In genomic region chr11:43360361-43361032, GRCh38 we compare ENCODE assay signal across 9 cellular contexts. TPM values are rescaled to one million over a fixed set of nuclear protein-coding genes. Genes with fewer than 3 reads are reported as not detected.
DNase-seq lines count a peak whose midpoint lies in the region; ATAC-seq and TF ChIP-seq lines count a peak whose summit lies in the region.
"Had no signal": no experiment of that assay in that cellular context is flagged by ENCODE, and none has a peak within 500 bp of the region (broad histone marks: within the 10 kb centered on the region; RNA-seq: fewer than 3 reads in every experiment).

No MANE protein-coding gene starts in this region.

- no peaks in the 10 kb centered on the region for H3K27me3 Mint-ChIP-seq in activated CD4-positive, alpha-beta T cell treated with anti-CD3 and anti-CD28 coated beads for 36 hours

- no peak for TF ChIP-seq POLR2A in uterus (IDR thresholded peaks at IDR 0.05)
- no peak for TF ChIP-seq POLR2A in Peyer's patch (IDR thresholded peaks at IDR 0.05)

- H3K27me3 ChIP-seq in PC-9 (ENCODE audit: insufficient read depth, low read depth) (no peaks in the 10 kb centered on the region), skeletal muscle tissue (ENCODE audit: control insufficient read depth in 3 of 3, insufficient read depth in 3 of 3, low read length in 3 of 3) (no peaks in the 10 kb centered on the region), uterus (no peaks in the 10 kb centered on the region), Peyer's patch (no peaks in the 10 kb centered on the region)

- intact Hi-C loops in activated CD4-positive, alpha-beta T cell treated with anti-CD3 and anti-CD28 coated beads for 36 hours (cut with DNase I, micrococcal nuclease), result no loop called here
- intact Hi-C loops in PC-9 (cut with micrococcal nuclease; ENCODE audit: unreplicated experiment) (no loop called here), uterus (cut with DNase I; ENCODE audit: low total_unique reads) (no loop called here)

- POLR2A ChIA-PET in activated CD4-positive, alpha-beta T cell treated with anti-CD3 and anti-CD28 coated beads for 36 hours (lab: Charles Lee), result interaction anchor here (1.1 kb wide), 1 partner anchor 19 kb away, joined by 3 read pairs; no protein-coding TSS in a partner anchor
- POLR2A ChIA-PET in PC-9 (lab: Charles Lee; ENCODE audit: unreplicated experiment), result no interaction called here

- H3K9me3 ChIP-seq in PC-9 (ENCODE audit: insufficient read depth, low read depth) (no peaks in the 10 kb centered on the region), skeletal muscle tissue (ENCODE audit: control insufficient read depth in 3 of 3, low read length in 3 of 3) (no peaks in the 10 kb centered on the region), uterus (no peaks in the 10 kb centered on the region), Peyer's patch (no peaks in the 10 kb centered on the region)

- H3K36me3 ChIP-seq in PC-9 (ENCODE audit: low read depth), result 0 out of 2 replicates have a peak, but pooled peaks cover 4% of the 10 kb centered on the region
- peaks cover 0 to 5% (median 0%) of the 10 kb centered on the region in 3 donors for H3K36me3 ChIP-seq in skeletal muscle tissue (ENCODE audit: control insufficient read depth in 3 of 3, insufficient read depth in 3 of 3, low read length in 3 of 3)
- no peaks in the 10 kb centered on the region for H3K36me3 ChIP-seq in uterus
- H3K36me3 ChIP-seq in Peyer's patch, result peaks cover 0 to 10% (median 0%) of the 10 kb centered on the region in 3 donors

- no peak for DNase-seq in activated CD4-positive, alpha-beta T cell treated with anti-CD3 and anti-CD28 coated beads for 36 hours
- no peak for DNase-seq in activated CD4-positive, alpha-beta T cell treated with anti-CD3 and anti-CD28 coated beads, Interleukin-2, amount 50 U/mL, for 1 hour
- DNase-seq in PC-9 (no peak), epithelial cell of proximal tubule (ENCODE audit: low read depth) (no peak), uterus (no peak), Peyer's patch (no peak)
- DNase-seq: NCI-H2029 treated with DMSO at 0.1 percent for 48 hours had no signal

- H3K36me3 Mint-ChIP-seq in activated CD4-positive, alpha-beta T cell treated with anti-CD3 and anti-CD28 coated beads for 36 hours (ENCODE audit: low read depth), result peaks cover 17% of the 10 kb centered on the region

- H3K4me2 ChIP-seq in PC-9, result peak overlapping the region; percentile 93

- H3K4me1 Mint-ChIP-seq in activated CD4-positive, alpha-beta T cell treated with anti-CD3 and anti-CD28 coated beads for 36 hours, result peaks cover 46% of the 10 kb centered on the region

- ATAC-seq in activated CD4-positive, alpha-beta T cell treated with anti-CD3 and anti-CD28 coated beads for 36 hours, result no peak
- no peak for ATAC-seq in GM19452 (IDR thresholded peaks at IDR 0.05; ENCODE audit: unreplicated experiment)

- peaks cover 65% of the 10 kb centered on the region for H3K79me2 ChIP-seq in PC-9 (ENCODE audit: low read depth)

- BruUV-seq in PC-9 (replicated peaks; lab: Mats Ljungman, UMichigan), result no TSS peak

- H3K4me1 ChIP-seq in PC-9 (replicated peaks; ENCODE audit: insufficient read depth) (peaks cover 24% of the 10 kb centered on the region), skeletal muscle tissue (ENCODE audit: control insufficient read depth in 3 of 3, insufficient read depth in 3 of 3, low read length in 3 of 3) (peaks cover 14 to 35% (median 25%) of the 10 kb centered on the region in 3 donors), uterus (peaks cover 6 to 7% of the 10 kb centered on the region in 2 donors), Peyer's patch (peaks cover 0 to 23% (median 8%) of the 10 kb centered on the region in 4 donors)

- peaks cover 49% of the 10 kb centered on the region for H4K20me1 ChIP-seq in PC-9 (ENCODE audit: insufficient read depth)

- no peak for TF ChIP-seq CTCF in PC-9 (conservative IDR thresholded peaks at IDR 0.05)
- TF ChIP-seq CTCF in epithelial cell of proximal tubule (conservative IDR thresholded peaks at IDR 0.05; ENCODE audit: low read depth, low read length), result no peak
- no peak for TF ChIP-seq CTCF in uterus (IDR thresholded peaks at IDR 0.05)
- no peak for TF ChIP-seq CTCF in Peyer's patch (IDR thresholded peaks at IDR 0.05)

- peak overlapping the region in 1 of 3 donors; percentile 94 for H3K9ac ChIP-seq in skeletal muscle tissue (ENCODE audit: low read depth in 1 of 3, low read length in 3 of 3)

- H3K27ac ChIP-seq in PC-9 (peak overlapping the region; percentile 76), skeletal muscle tissue (ENCODE audit: low read depth, low read length) (no peak overlapping the region), uterus (no peak overlapping the region), Peyer's patch (no peak overlapping the region)

- CTCF ChIA-PET in activated CD4-positive, alpha-beta T cell treated with anti-CD3 and anti-CD28 coated beads for 36 hours (lab: Charles Lee), result interaction anchor here (0.6 to 1.2 kb wide), 3 partner anchors 49 to 521 kb away, joined by 3 to 5 read pairs (median 3); partner anchors contain the start of gene API5
- CTCF ChIA-PET in PC-9 (lab: Charles Lee), result interaction anchor here (1.1 kb wide), 1 partner anchor 59 kb away, joined by 3 read pairs; no protein-coding TSS in a partner anchor

- H3K9me2 ChIP-seq in PC-9 (ENCODE audit: insufficient read depth), result no peaks in the 10 kb centered on the region

- peak overlapping the region; percentile 93 for H3K27ac Mint-ChIP-seq in activated CD4-positive, alpha-beta T cell treated with anti-CD3 and anti-CD28 coated beads for 36 hours

- H3K4me3 Mint-ChIP-seq in activated CD4-positive, alpha-beta T cell treated with anti-CD3 and anti-CD28 coated beads for 36 hours, result peak overlapping the region; percentile 98

- H3K9me3 Mint-ChIP-seq in activated CD4-positive, alpha-beta T cell treated with anti-CD3 and anti-CD28 coated beads for 36 hours (ENCODE audit: low read depth), result no peaks in the 10 kb centered on the region

- H3K4me3 ChIP-seq in PC-9, result peak overlapping the region; percentile 97
- H3K4me3 ChIP-seq in epithelial cell of proximal tubule (ENCODE audit: low read depth, low read length), result peak overlapping the region; percentile 89
- H3K4me3 ChIP-seq in skeletal muscle tissue (ENCODE audit: low read length in 3 of 3), result peak overlapping the region in 2 of 3 donors; percentile 94 to 97
- no peak overlapping the region for H3K4me3 ChIP-seq in uterus
- H3K4me3 ChIP-seq in Peyer's patch, result peak overlapping the region in 1 of 4 donors; percentile 73

- peaks cover 11% of the 10 kb centered on the region; the same call in 1 of the 2 replicates for H3F3A ChIP-seq in PC-9 (ENCODE audit: insufficient read depth, low read depth)

- no peak overlapping the region for H2AFZ ChIP-seq in PC-9

RNA-seq across cellular contexts. Expression of gene TTC17, which starts 1.8 kb away (rescaled TPM):
- 10 to 100 TPM; 50.0 to 57.9 TPM for total RNA-seq in activated CD4-positive, alpha-beta T cell treated with anti-CD3 and anti-CD28 coated beads for 36 hours
- 71.4 and 81.0 TPM in 2 replicates for total RNA-seq in PC-9 (2021)
- total RNA-seq in epithelial cell of proximal tubule, result 24.5 and 32.6 TPM in 2 replicates
- total RNA-seq in skeletal muscle tissue, result 79.9 TPM
- total RNA-seq in uterus, result 100 to 1,000 TPM in 3 of 4 donors, 10 to 100 TPM in 1; 94.7 to 182 (median 126) TPM
- 100 to 1,000 TPM; 157 to 295 (median 248) TPM for total RNA-seq in Peyer's patch

RNA-seq across cellular contexts. Expression of gene API5, which starts 48.7 kb away (rescaled TPM):
- total RNA-seq in activated CD4-positive, alpha-beta T cell treated with anti-CD3 and anti-CD28 coated beads for 36 hours, result 100 to 1,000 TPM; 133 to 163 TPM
- total RNA-seq in PC-9 (2021) (90.0 and 115 TPM in 2 replicates), epithelial cell of proximal tubule (93.9 and 101 TPM in 2 replicates), skeletal muscle tissue (52.7 TPM), uterus (100 to 1,000 TPM in 1 of 4 donors, 10 to 100 TPM in 3; 45.6 to 122 (median 74.3) TPM), Peyer's patch (10 to 100 TPM; 54.9 to 71.8 (median 66.5) TPM)

Comparison
In these comparisons a context has a peak if more than half of its experiments do, and no peak if none do; other contexts are left out.
1. H3K4me3 ChIP-seq: peak in PC-9 (single experiment), epithelial cell of proximal tubule (single experiment) and skeletal muscle tissue (2 of 3); none in uterus (0 of 2).